21 cellular contexts compared by ENCODE assay signal in genomic region chr15:88470625-88471372, GRCh38. TPM values are rescaled to one million over a fixed set of nuclear protein-coding genes. Genes with fewer than 3 reads are reported as not detected.
A peak's percentile ranks its signal among the peaks of the same experiment; 100 is the strongest.
DNase-seq lines count a peak whose midpoint lies in the region; ATAC-seq and TF ChIP-seq lines count a peak whose summit lies in the region.
"Had no signal": no experiment of that assay in that cellular context is flagged by ENCODE, and none has a peak within 500 bp of the region (broad histone marks: within the 10 kb centered on the region; RNA-seq: fewer than 3 reads in every experiment).

No MANE protein-coding gene starts in this region.

- no peak for TF ChIP-seq POLR2A in HCT116 (IDR thresholded peaks at IDR 0.05; ENCODE audit: borderline replicate concordance, extremely low read depth, insufficient read depth, insufficient read length)

- H3K9me2 ChIP-seq in HCT116 (ENCODE audit: insufficient read depth) (no peaks in the 10 kb centered on the region), PC-3 (replicated peaks; ENCODE audit: low read length) (no peaks in the 10 kb centered on the region)

- POLR2A ChIA-PET in BJ (lab: Charles Lee) (no interaction called here), HCT116 (lab: Charles Lee) (no interaction called here), PC-3 (lab: Charles Lee; ENCODE audit: unreplicated experiment) (no interaction called here)

- peaks cover 41% of the 10 kb centered on the region for H3K79me2 ChIP-seq in HCT116 (ENCODE audit: insufficient read depth, low read length)
- peaks cover 50% of the 10 kb centered on the region for H3K79me2 ChIP-seq in PC-3 (ENCODE audit: low read length)

- TF ChIP-seq CTCF in BJ (IDR thresholded peaks at IDR 0.05; ENCODE audit: insufficient read depth, low read depth, low read length): peak; percentile 16; the same call in 1 of the 2 replicates
- TF ChIP-seq CTCF in HCT116 (IDR thresholded peaks at IDR 0.05 in 2 of 3, conservative IDR thresholded peaks at IDR 0.05 in 1 of 3; ENCODE audit: borderline replicate concordance in 1 of 3, insufficient read depth in 1 of 3, low read depth in 2 of 3, low read length in 2 of 3): peak in 2 of 3 experiments; percentile 10 to 21; a peak in 2 of 6 replicates
- TF ChIP-seq CTCF in PC-3 (conservative IDR thresholded peaks at IDR 0.05; ENCODE audit: low read depth, low read length): peak; percentile 33; the same call in 1 of the 2 replicates

- DNase-seq in BJ (ENCODE audit: low read depth) (no peak), HCT116 (ENCODE audit: low read depth, low spot score) (no peak), PC-3 (no peak), left colon (no peak), T-helper 2 cell (no peak), hippocampal formation (lab: John Stamatoyannopoulos, UW) (no peak), epidermal melanocyte (ENCODE audit: insufficient read length, low spot score) (no peak)
- DNase-seq: activated naive CD4-positive, alpha-beta T cell treated with anti-CD3 and anti-CD28 coated beads, Interleukin-2, amount 10 ng/mL, durations not matched to agents 7 days and 5 days; activated T-cell treated with anti-CD3 and anti-CD28 coated beads, Interleukin-2, amount 50 U/mL, for 48 hours; anterior cingulate cortex; CD4-positive, CD25-positive, alpha-beta regulatory T cell; DMS153; effector CD8-positive, alpha-beta T cell; GOT3; NCI-H1092; NCI-H2081 treated with DMSO at 0.1 percent for 48 hours; NCI-H510A treated with DMSO at 0.1 percent for 48 hours; testis had no signal

- CTCF ChIA-PET in BJ (lab: Yijun Ruan, JAX): interaction anchor here (1.1 to 2.2 kb wide), 3 partner anchors 23 to 224 kb away, joined by 3 to 5 read pairs (median 4); no protein-coding TSS in a partner anchor
- CTCF ChIA-PET in HCT116 (lab: Charles Lee): no interaction called here
- CTCF ChIA-PET in PC-3 (lab: Charles Lee): no interaction called here

- no peaks in the 10 kb centered on the region for H4K20me1 ChIP-seq in HCT116 (ENCODE audit: insufficient read depth)
- H4K20me1 ChIP-seq in PC-3 (ENCODE audit: low read length): no peaks in the 10 kb centered on the region

- peaks cover 9 to 13% of the 10 kb centered on the region in 2 experiments for H3K4me1 ChIP-seq in HCT116 (ENCODE audit: control insufficient read depth in 1 of 2, insufficient read depth in 2 of 2, low read length in 2 of 2)
- peaks cover 12% of the 10 kb centered on the region for H3K4me1 ChIP-seq in PC-3 (ENCODE audit: insufficient read depth, low read length)

- no peak for ATAC-seq in HCT116
- ATAC-seq in PC-3: no peak
- ATAC-seq in left colon: peak; percentile 65
- no peak for ATAC-seq in HG03159 (IDR thresholded peaks at IDR 0.05; ENCODE audit: unreplicated experiment)
- ATAC-seq: Right ventricle myocardium inferior; stimulated activated memory B cell treated with anti-CD40 and anti-IgM and Interleukin-4, amounts not matched to agents 10 μg/mL and 1 μg/mL and 100 μg/mL, for 72 hours had no signal

- H3K4me3 ChIP-seq in BJ (ENCODE audit: low read depth, low read length): no peak overlapping the region
- no peak overlapping the region for H3K4me3 ChIP-seq in HCT116 (replicated peaks in 1 of 2; ENCODE audit: low read depth in 1 of 2, low read length in 2 of 2)
- no peak overlapping the region for H3K4me3 ChIP-seq in PC-3 (ENCODE audit: low read length)
- H3K4me3 ChIP-seq: testis had no signal

- peaks cover 4% of the 10 kb centered on the region for H3K36me3 ChIP-seq in BJ (ENCODE audit: control insufficient read depth, insufficient read depth, low read length)
- peaks cover 0 to 12% of the 10 kb centered on the region in 2 experiments; a peak in 3 of 4 replicates for H3K36me3 ChIP-seq in HCT116 (ENCODE audit: control insufficient read depth in 1 of 2, insufficient read depth in 2 of 2, low read length in 2 of 2)
- H3K36me3 ChIP-seq in PC-3 (ENCODE audit: low read depth, low read length): peaks cover 14% of the 10 kb centered on the region

- H3K9ac ChIP-seq in HCT116 (ENCODE audit: low read length) (no peak overlapping the region), PC-3 (ENCODE audit: low read length) (no peak overlapping the region)

- RAD21 ChIA-PET in HCT116 (lab: Charles Lee; ENCODE audit: low non-redundant PET in 1 of 2, low total read pairs in 2 of 2, uncharacterized antibody in 2 of 2, unreplicated experiment in 2 of 2): no interaction called here

- no peaks in the 10 kb centered on the region for H3K27me3 ChIP-seq in BJ (ENCODE audit: control insufficient read depth, insufficient read depth, low read length)
- no peaks in the 10 kb centered on the region for H3K27me3 ChIP-seq in HCT116 (ENCODE audit: insufficient read depth, low read length)
- no peaks in the 10 kb centered on the region for H3K27me3 ChIP-seq in PC-3 (ENCODE audit: low read length)
- H3K27me3 ChIP-seq: testis had no signal

- no peak overlapping the region for H2AFZ ChIP-seq in HCT116 (ENCODE audit: low read depth, low read length, poor library complexity, severe bottlenecking)
- H2AFZ ChIP-seq in PC-3 (ENCODE audit: low read length): no peak overlapping the region

- no TSS peak for BruUV-seq in HCT116 (replicated peaks; lab: Mats Ljungman, UMichigan)
- no TSS peak for BruUV-seq in PC-3 (replicated peaks; lab: Mats Ljungman, UMichigan)

- intact Hi-C loops in HCT116 (cut with micrococcal nuclease) (no loop called here), PC-3 (cut with micrococcal nuclease) (no loop called here), left colon (cut with DNase I, micrococcal nuclease) (loop anchor here in 1 of 2 donors (10.0 kb wide), 1 partner anchor 154 kb away; the partner anchor contains the start of gene AEN)

- TF ChIP-seq RAD21 in HCT116 (IDR thresholded peaks at IDR 0.05; ENCODE audit: low read depth): no peak

- no peak overlapping the region for H3K4me2 ChIP-seq in HCT116 (ENCODE audit: low read length)
- H3K4me2 ChIP-seq in PC-3 (ENCODE audit: low read length): no peak overlapping the region

- no peak overlapping the region for H3K27ac ChIP-seq in HCT116 (ENCODE audit: low read depth, low read length)
- no peak overlapping the region for H3K27ac ChIP-seq in PC-3 (ENCODE audit: low read length)
- H3K27ac ChIP-seq: testis had no signal

- no peaks in the 10 kb centered on the region for H3F3A ChIP-seq in PC-3 (ENCODE audit: low read length, unreplicated experiment)

- H3K9me3 ChIP-seq in HCT116 (ENCODE audit: control insufficient read depth in 1 of 2, insufficient read depth in 1 of 2, low read depth in 1 of 2, low read length in 2 of 2) (no peaks in the 10 kb centered on the region), PC-3 (ENCODE audit: low read length) (no peaks in the 10 kb centered on the region)
- H3K9me3 ChIP-seq: testis had no signal

TF ChIP-seq in HCT116, 20 proteins besides CTCF, POLR2A, EP300 and RAD21:
- TF ChIP-seq ZFX (IDR thresholded peaks at IDR 0.05) (no peak), YY1 (IDR thresholded peaks at IDR 0.05; ENCODE audit: extremely low read depth, insufficient replicate concordance, low read depth, low read length) (no peak), SP1 (IDR thresholded peaks at IDR 0.05; ENCODE audit: low read depth) (no peak)

RNA-seq across cellular contexts. Expression of gene MRPS11, which starts 3.3 kb away (rescaled TPM):
- polyA plus RNA-seq in BJ (2011; rRNA removed): 79.3 and 103 TPM in 2 replicates
- polyA minus RNA-seq in BJ (2011; rRNA and poly(A)+ RNA removed): 11.4 and 21.3 TPM in 2 replicates
- total RNA-seq in HCT116 (2021; ENCODE audit: unreplicated experiment) (47.4 TPM), PC-3 (2014; rRNA removed) (76.0 and 92.7 TPM in 2 replicates), left colon (10 to 100 TPM; 45.9 to 50.2 TPM)
- polyA plus RNA-seq in HCT116 (2012): 42.6 and 43.2 TPM in 2 replicates

RNA-seq across cellular contexts. Expression of gene MRPL46, which starts 3.6 kb away (rescaled TPM):
- polyA plus RNA-seq in BJ (2011; rRNA removed): 18.4 and 22.1 TPM in 2 replicates
- polyA minus RNA-seq in BJ (2011; rRNA and poly(A)+ RNA removed): 5.0 and 5.1 TPM in 2 replicates
- total RNA-seq in HCT116 (2021; ENCODE audit: unreplicated experiment) (30.5 TPM), PC-3 (2014; rRNA removed) (33.9 and 42.7 TPM in 2 replicates), left colon (10 to 100 TPM; 23.6 to 31.8 TPM)
- polyA plus RNA-seq in HCT116 (2012): 19.2 and 28.9 TPM in 2 replicates
